In genomic region chr11:84165139-84165538, GRCh38 we compare ENCODE assay signal across 26 cellular contexts.
"Had no signal": no experiment of that assay in that cellular context is flagged by ENCODE, and none has a peak within 500 bp of the region (broad histone marks: within the 10 kb centered on the region; RNA-seq: fewer than 3 reads in every experiment).

No MANE protein-coding gene starts in this region.

- H3K27me3 Mint-ChIP-seq: activated CD4-positive, alpha-beta T cell treated with anti-CD3 and anti-CD28 coated beads, Interleukin-2, amount 10 ng/mL, durations not matched to agents 7 days and 5 days; activated CD8-positive, alpha-beta T cell treated with anti-CD3 and anti-CD28 coated beads for 36 hours; activated naive CD4-positive, alpha-beta T cell treated with anti-CD3 and anti-CD28 coated beads, Interleukin-2, amount 50 U/mL, for 24 hours; naive thymus-derived CD4-positive, alpha-beta T cell; stimulated activated memory B cell treated with anti-CD40 and anti-IgM and Interleukin-4, amounts not matched to agents 10 μg/mL and 1 μg/mL and 100 μg/mL, for 72 hours; T-cell had no signal

- H3K9me3 ChIP-seq: left ventricle myocardium inferior, ovary, prostate gland, stomach, suprapubic skin, tibial nerve, uterus had no signal

- H3K36me3 ChIP-seq: left ventricle myocardium inferior, ovary, prostate gland, stomach, suprapubic skin, tibial nerve, uterus had no signal

- H3K4me1 Mint-ChIP-seq: activated CD4-positive, alpha-beta T cell treated with anti-CD3 and anti-CD28 coated beads, Interleukin-2, amount 10 ng/mL, durations not matched to agents 7 days and 5 days; activated naive CD4-positive, alpha-beta T cell treated with anti-CD3 and anti-CD28 coated beads, Interleukin-2, amount 50 U/mL, for 24 hours; naive thymus-derived CD4-positive, alpha-beta T cell; stimulated activated memory B cell treated with anti-CD40 and anti-IgM and Interleukin-4, amounts not matched to agents 10 μg/mL and 1 μg/mL and 100 μg/mL, for 72 hours; T-cell had no signal

- H3K4me3 Mint-ChIP-seq: activated CD4-positive, alpha-beta T cell treated with anti-CD3 and anti-CD28 coated beads, Interleukin-2, amount 10 ng/mL, durations not matched to agents 7 days and 5 days; activated CD8-positive, alpha-beta T cell treated with anti-CD3 and anti-CD28 coated beads for 36 hours; activated naive CD4-positive, alpha-beta T cell treated with anti-CD3 and anti-CD28 coated beads, Interleukin-2, amount 50 U/mL, for 24 hours; activated T-helper 1 cell treated with anti-CD3 and anti-CD28 coated beads, Interleukin-12 subunit alpha, Interleukin-12 subunit beta, Interleukin-2, Interleukin-4 antibody, amounts not matched to agents 30 ng/mL and 10 ng/mL and 1 ng/mL, durations not matched to agents 14 hours and 24 hours and 36 hours; naive thymus-derived CD4-positive, alpha-beta T cell; stimulated activated memory B cell treated with anti-CD40 and anti-IgM and Interleukin-4, amounts not matched to agents 10 μg/mL and 1 μg/mL and 100 μg/mL, for 72 hours; T-cell; T-helper 2 cell treated with Interferon-gamma antibody and Interleukin-4, amounts not matched to agents 5 μg/mL and 100 μg/mL, for 36 hours had no signal

- H3K4me1 ChIP-seq: left ventricle myocardium inferior, prostate gland, stomach, suprapubic skin, tibial nerve, uterus had no signal

- H3K4me3 ChIP-seq: left ventricle myocardium inferior, ovary, prostate gland, skin epidermis, stomach, suprapubic skin, tibial nerve, uterus had no signal

- DNase-seq: activated CD4-positive, alpha-beta T cell treated with anti-CD3 and anti-CD28 coated beads, Interleukin-2, amount 10 ng/mL, durations not matched to agents 7 days and 5 days; activated CD4-positive, CD25-positive, alpha-beta regulatory T cell treated with anti-CD3 and anti-CD28 coated beads, Interleukin-2, amount 50 U/mL, for 72 hours; activated CD8-positive, alpha-beta T cell treated with anti-CD3 and anti-CD28 coated beads for 36 hours; activated gamma-delta T cell treated with Interleukin-2 at 50 U/mL for 16 hours; aorta; effector CD4-positive, alpha-beta T cell; erythroblast; foreskin fibroblast; kidney; left ventricle myocardium inferior; naive thymus-derived CD4-positive, alpha-beta T cell; ovary; right cardiac atrium; stimulated activated CD4-positive, alpha-beta T cell treated with anti-CD3 and anti-CD28 coated beads, Interleukin-2, amount 100 ng/mL, for 24 hours; stomach; T-cell; uterus had no signal

- H3K27ac ChIP-seq: left ventricle myocardium inferior, ovary, prostate gland, skin epidermis, stomach, suprapubic skin, tibial nerve, uterus, VCaP had no signal

- H3K27me3 ChIP-seq: ovary, stomach, suprapubic skin, tibial nerve, uterus had no signal

- H3K27ac Mint-ChIP-seq: activated CD4-positive, alpha-beta T cell treated with anti-CD3 and anti-CD28 coated beads, Interleukin-2, amount 10 ng/mL, durations not matched to agents 7 days and 5 days; activated CD8-positive, alpha-beta T cell treated with anti-CD3 and anti-CD28 coated beads for 36 hours; activated naive CD4-positive, alpha-beta T cell treated with anti-CD3 and anti-CD28 coated beads, Interleukin-2, amount 50 U/mL, for 24 hours; activated T-helper 1 cell treated with anti-CD3 and anti-CD28 coated beads, Interleukin-12 subunit alpha, Interleukin-12 subunit beta, Interleukin-2, Interleukin-4 antibody, amounts not matched to agents 30 ng/mL and 10 ng/mL and 1 ng/mL, durations not matched to agents 14 hours and 24 hours and 36 hours; naive thymus-derived CD4-positive, alpha-beta T cell; stimulated activated memory B cell treated with anti-CD40 and anti-IgM and Interleukin-4, amounts not matched to agents 10 μg/mL and 1 μg/mL and 100 μg/mL, for 72 hours; T-cell; T-helper 2 cell treated with Interferon-gamma antibody and Interleukin-4, amounts not matched to agents 5 μg/mL and 100 μg/mL, for 36 hours had no signal

- ATAC-seq: activated CD8-positive, alpha-beta T cell treated with anti-CD3 and anti-CD28 coated beads for 36 hours; naive thymus-derived CD4-positive, alpha-beta T cell; right cardiac atrium; stimulated activated memory B cell treated with anti-CD40 and anti-IgM and Interleukin-4, amounts not matched to agents 10 μg/mL and 1 μg/mL and 100 μg/mL, for 72 hours; T-cell had no signal

- H3K36me3 Mint-ChIP-seq: activated naive CD4-positive, alpha-beta T cell treated with anti-CD3 and anti-CD28 coated beads, Interleukin-2, amount 50 U/mL, for 24 hours; naive thymus-derived CD4-positive, alpha-beta T cell; stimulated activated memory B cell treated with anti-CD40 and anti-IgM and Interleukin-4, amounts not matched to agents 10 μg/mL and 1 μg/mL and 100 μg/mL, for 72 hours; T-cell had no signal
